27 cellular contexts compared by ENCODE assay signal in the genomic region with DNA sequence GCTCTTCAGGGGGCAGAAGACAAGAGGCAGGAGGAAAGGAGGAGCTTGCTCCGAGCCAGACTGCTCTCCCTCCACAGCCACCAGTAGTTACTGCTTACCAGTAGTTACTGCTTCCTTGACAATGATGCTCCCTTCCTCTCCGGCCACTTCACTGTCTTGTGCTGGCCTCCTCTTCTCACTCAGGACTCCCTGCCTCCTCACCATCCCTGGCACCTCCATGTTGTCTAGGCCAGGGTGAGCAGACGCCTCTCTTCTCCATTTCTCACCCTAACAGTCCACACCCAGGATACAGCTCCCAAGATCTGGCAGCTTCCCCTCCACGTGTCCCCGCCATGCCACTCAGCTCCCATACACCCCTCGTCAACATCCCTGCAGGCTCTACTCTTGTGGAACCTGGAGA.
"Had no signal": no experiment of that assay in that cellular context is flagged by ENCODE, and none has a peak within 500 bp of the region (broad histone marks: within the 10 kb centered on the region; RNA-seq: fewer than 3 reads in every experiment).

No MANE protein-coding gene starts in this region.

- H3K27ac Mint-ChIP-seq: natural killer cell; stimulated activated memory B cell treated with anti-CD40 and anti-IgM and Interleukin-4, amounts not matched to agents 10 μg/mL and 1 μg/mL and 100 μg/mL, for 72 hours; stimulated activated naive CD8-positive, alpha-beta T cell treated with anti-CD3 and anti-CD28 coated beads, Interleukin-15, Interleukin-2, amounts not matched to agents 100 ng/mL and 50 ng/mL, for 24 hours had no signal

- H3K9me3 Mint-ChIP-seq: natural killer cell; neural crest cell; stimulated activated memory B cell treated with anti-CD40 and anti-IgM and Interleukin-4, amounts not matched to agents 10 μg/mL and 1 μg/mL and 100 μg/mL, for 72 hours; stimulated activated naive CD8-positive, alpha-beta T cell treated with anti-CD3 and anti-CD28 coated beads, Interleukin-15, Interleukin-2, amounts not matched to agents 100 ng/mL and 50 ng/mL, for 24 hours had no signal

- DNase-seq: colonic mucosa; dermis blood vessel endothelial cell; effector memory CD4-positive, alpha-beta T cell; erythroblast; esophagus squamous epithelium; foreskin melanocyte; glutamatergic neuron; heart right ventricle; hippocampal formation; kidney glomerular epithelial cell; left colon; left ventricle myocardium superior; lower lobe of right lung; natural killer cell; stimulated activated CD4-positive, alpha-beta T cell treated with anti-CD3 and anti-CD28 coated beads, Interleukin-2, amount 100 ng/mL, for 24 hours; stimulated activated CD4-positive, alpha-beta T cell treated with anti-CD3 and anti-CD28 coated beads, Interleukin-4, amount 100 ng/mL, for 24 hours; upper lobe of right lung; uterus had no signal

- H3K27me3 ChIP-seq: colonic mucosa, esophagus squamous epithelium, heart right ventricle, right atrium auricular region, tibial nerve, upper lobe of right lung, uterus had no signal

- H3K9me3 ChIP-seq: colonic mucosa, esophagus squamous epithelium, heart right ventricle, lower lobe of right lung, prostate gland, right atrium auricular region, thoracic aorta, tibial nerve, upper lobe of right lung, uterus had no signal

- H3K4me1 ChIP-seq: colonic mucosa, heart right ventricle, lower lobe of right lung, prostate gland, right atrium auricular region, tibial nerve, upper lobe of right lung, uterus had no signal

- H3K36me3 Mint-ChIP-seq: natural killer cell; stimulated activated memory B cell treated with anti-CD40 and anti-IgM and Interleukin-4, amounts not matched to agents 10 μg/mL and 1 μg/mL and 100 μg/mL, for 72 hours had no signal

- H3K4me2 ChIP-seq: smooth muscle cell had no signal

- H3K4me3 Mint-ChIP-seq: natural killer cell; neural crest cell; stimulated activated memory B cell treated with anti-CD40 and anti-IgM and Interleukin-4, amounts not matched to agents 10 μg/mL and 1 μg/mL and 100 μg/mL, for 72 hours; stimulated activated naive CD8-positive, alpha-beta T cell treated with anti-CD3 and anti-CD28 coated beads, Interleukin-15, Interleukin-2, amounts not matched to agents 100 ng/mL and 50 ng/mL, for 24 hours had no signal

- H3K4me3 ChIP-seq: colonic mucosa, esophagus squamous epithelium, heart right ventricle, lower lobe of right lung, prostate gland, right atrium auricular region, smooth muscle cell, thoracic aorta, tibial nerve, upper lobe of right lung, uterus had no signal

- H3K4me1 Mint-ChIP-seq: neural crest cell; stimulated activated memory B cell treated with anti-CD40 and anti-IgM and Interleukin-4, amounts not matched to agents 10 μg/mL and 1 μg/mL and 100 μg/mL, for 72 hours had no signal

- H3K36me3 ChIP-seq: colonic mucosa, heart right ventricle, lower lobe of right lung, prostate gland, right atrium auricular region, thoracic aorta, tibial nerve, upper lobe of right lung, uterus had no signal

- H3K27ac ChIP-seq: colonic mucosa, esophagus squamous epithelium, heart right ventricle, lower lobe of right lung, prostate gland, right atrium auricular region, thoracic aorta, tibial nerve, upper lobe of right lung, uterus had no signal

- ATAC-seq: heart right ventricle; left colon; left ventricle myocardium superior; lower lobe of right lung; natural killer cell; sciatic nerve; stimulated activated memory B cell treated with anti-CD40 and anti-IgM and Interleukin-4, amounts not matched to agents 10 μg/mL and 1 μg/mL and 100 μg/mL, for 72 hours; upper lobe of right lung had no signal
